Comparison of ENCODE assay signal across 6 cellular contexts in the genomic region with DNA sequence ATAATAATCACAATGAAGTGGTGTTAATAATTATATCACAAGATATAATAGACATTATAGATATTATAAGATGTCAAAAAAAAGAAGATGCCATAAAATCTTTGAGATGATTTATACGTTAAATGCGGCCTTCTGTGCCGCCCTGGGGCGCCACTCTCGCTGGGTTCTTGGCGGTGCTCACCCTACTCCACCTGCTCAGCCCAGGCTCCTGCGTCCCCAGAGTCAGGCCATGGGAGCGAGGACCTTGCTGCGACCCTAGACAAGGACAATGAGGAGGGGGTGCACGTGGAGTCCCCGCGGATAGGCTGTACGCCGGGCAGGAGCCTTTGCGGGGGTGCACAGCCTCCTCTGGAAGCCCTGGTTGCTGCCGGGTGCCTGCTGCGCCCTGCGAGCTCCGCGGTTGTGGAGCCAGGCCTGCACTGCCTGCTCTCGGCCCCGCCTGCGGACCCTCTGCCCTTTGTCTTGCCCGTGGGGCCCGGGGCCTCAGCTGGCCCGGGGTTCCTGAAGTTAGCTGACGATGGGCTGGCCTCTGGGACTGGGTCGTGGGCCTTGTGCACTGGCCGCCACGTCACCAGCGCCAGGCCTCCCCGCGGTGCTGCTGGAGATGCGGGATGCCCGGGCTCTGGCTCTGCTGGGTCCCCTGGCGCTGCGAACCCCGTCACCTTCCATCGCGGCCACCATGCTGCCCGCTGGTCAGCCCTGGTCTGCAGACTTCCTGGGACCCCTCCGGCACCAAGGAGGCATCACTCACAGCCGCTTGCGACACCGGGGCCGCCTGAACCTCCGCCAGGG. TPM values are rescaled to one million over a fixed set of nuclear protein-coding genes. Genes with fewer than 3 reads are reported as not detected.
"Had no signal": no experiment of that assay in that cellular context is flagged by ENCODE, and none has a peak within 500 bp of the region (broad histone marks: within the 10 kb centered on the region; RNA-seq: fewer than 3 reads in every experiment).

No MANE protein-coding gene starts in this region.

RNA-seq across cellular contexts. Expression of a gene that starts 35.6 kb away (rescaled TPM):
- total RNA-seq: HepG2, HT-29, HT1080, IMR-90, K562 had no signal
- polyA plus RNA-seq: HepG2, IgD-negative memory B cell, IMR-90, K562 had no signal
